ENCODE assay signal across 30 cellular contexts in the genomic region with DNA sequence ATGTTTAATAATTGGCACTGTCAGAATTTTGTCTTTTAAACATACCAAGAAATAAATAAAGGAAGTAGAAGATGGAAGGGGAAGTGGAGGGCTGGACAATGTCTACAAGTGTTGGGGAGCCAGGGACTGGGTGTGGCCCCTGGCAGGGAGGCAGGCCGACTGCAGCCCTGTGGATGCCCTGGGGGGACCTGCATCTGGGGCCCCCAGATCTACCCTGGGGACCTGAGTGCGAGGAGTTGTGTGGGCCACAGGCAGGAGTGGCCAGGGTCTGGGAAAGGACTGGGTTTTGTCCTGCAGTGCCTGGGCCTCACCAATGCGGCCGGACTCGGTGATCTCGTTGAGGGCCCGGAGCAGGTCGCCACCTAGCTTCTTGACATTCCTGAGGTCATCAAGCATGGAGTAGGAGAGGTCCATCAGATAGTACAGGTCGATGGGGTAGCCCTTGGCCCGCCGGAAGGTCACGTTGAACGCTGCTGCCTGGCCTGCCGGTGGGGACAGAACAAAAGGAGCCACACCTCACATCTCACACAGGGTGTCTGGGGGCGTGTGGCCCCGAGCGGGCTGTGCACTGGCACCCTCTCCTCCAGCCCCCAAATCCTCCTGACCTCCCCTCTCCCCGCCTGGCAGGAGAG. TPM values are rescaled to one million over a fixed set of nuclear protein-coding genes. Genes with fewer than 3 reads are reported as not detected.
DNase-seq lines count a peak whose midpoint lies in the region; ATAC-seq, FAIRE-seq and TF ChIP-seq lines count a peak whose summit lies in the region.
"Had no signal": no experiment of that assay in that cellular context is flagged by ENCODE, and none has a peak within 500 bp of the region (broad histone marks: within the 10 kb centered on the region; RNA-seq: fewer than 3 reads in every experiment).

No MANE protein-coding gene starts in this region.

- no TSS peak for BruUV-seq in K562 (replicated peaks; lab: Mats Ljungman, UMichigan)

- in situ Hi-C loops in K562 (cut with MboI), result no loop called here

- POLR2A ChIA-PET in activated CD4-positive, alpha-beta T cell treated with anti-CD3 and anti-CD28 coated beads for 36 hours (lab: Charles Lee), result no interaction called here
- POLR2A ChIA-PET in K562 (lab: Yijun Ruan, JAX), result interaction anchor here (0.6 to 0.9 kb wide), 2 partner anchors 99 to 102 kb away, joined by 3 to 5 read pairs; a partner anchor contains a TSS

- no peak for TF ChIP-seq EP300 in K562 (IDR thresholded peaks at IDR 0.05; ENCODE audit: low read length)

- TF ChIP-seq CTCF in CD14-positive monocyte (IDR thresholded peaks at IDR 0.05) (no peak), K562 (IDR thresholded peaks at IDR 0.05 in 2 of 3, conservative IDR thresholded peaks at IDR 0.05 in 1 of 3; ENCODE audit: insufficient read depth in 2 of 3, low read depth in 1 of 3, low read length in 3 of 3) (no peak), lower lobe of right lung (IDR thresholded peaks at IDR 0.05) (no peak)

- no peak overlapping the region for H3K27ac ChIP-seq in K562 (ENCODE audit: extremely low read depth, low read depth, low read length)
- H3K27ac ChIP-seq in lower lobe of right lung, result no peak overlapping the region
- H3K27ac ChIP-seq: adrenal gland, foreskin keratinocyte, hepatocyte, Peyer's patch, psoas muscle, SJSA1, VCaP had no signal

- no peaks in the 10 kb centered on the region for H3K27me3 Mint-ChIP-seq in activated CD4-positive, alpha-beta T cell treated with anti-CD3 and anti-CD28 coated beads for 36 hours
- H3K27me3 Mint-ChIP-seq in CD14-positive monocyte (ENCODE audit: low read depth in 3 of 3), result peaks cover 0 to 3% (median 0%) of the 10 kb centered on the region in 3 donors
- H3K27me3 Mint-ChIP-seq: T-helper 17 cell had no signal

- H3K9me3 ChIP-seq in K562 (replicated peaks; ENCODE audit: control insufficient read depth, insufficient read depth, low read depth, low read length) (peaks cover 12% of the 10 kb centered on the region), lower lobe of right lung (no peaks in the 10 kb centered on the region)
- H3K9me3 ChIP-seq: adrenal gland, Peyer's patch, psoas muscle had no signal

- peak overlapping the region in 1 of 2 experiments; percentile 31; a peak in 1 of 4 replicates for H3K9ac ChIP-seq in K562 (ENCODE audit: insufficient read depth in 1 of 2, low read depth in 2 of 2, low read length in 2 of 2)

- intact Hi-C loops in activated CD4-positive, alpha-beta T cell treated with anti-CD3 and anti-CD28 coated beads for 36 hours (cut with DNase I, micrococcal nuclease), result no loop called here
- intact Hi-C loops in CD14-positive monocyte (cut with micrococcal nuclease) (no loop called here), K562 (cut with micrococcal nuclease) (no loop called here), lower lobe of right lung (cut with DNase I) (no loop called here)

- H3K36me3 Mint-ChIP-seq in activated CD4-positive, alpha-beta T cell treated with anti-CD3 and anti-CD28 coated beads for 36 hours (ENCODE audit: low read depth), result peaks cover 63% of the 10 kb centered on the region
- H3K36me3 Mint-ChIP-seq in CD14-positive monocyte, result peaks cover 64 to 97% of the 10 kb centered on the region in 2 donors
- H3K36me3 Mint-ChIP-seq: type B pancreatic cell had no signal

- WGBS in K562 (ENCODE audit: insufficient coverage, low coverage, missing lambda C conversion rate), result 20% methylated on average over 18 of the region's 18 CpGs

- H3K36me3 ChIP-seq in K562 (ENCODE audit: control insufficient read depth, insufficient read depth, low read length), result no peaks in the 10 kb centered on the region; the same call in 2 of the 3 replicates
- peaks cover 54% of the 10 kb centered on the region for H3K36me3 ChIP-seq in lower lobe of right lung

- peaks cover 47 to 81% of the 10 kb centered on the region in 2 experiments for H3K27me3 ChIP-seq in K562 (ENCODE audit: control insufficient read depth in 2 of 2, insufficient read depth in 2 of 2, low read length in 2 of 2)
- no peaks in the 10 kb centered on the region for H3K27me3 ChIP-seq in lower lobe of right lung (ENCODE audit: low read depth)
- H3K27me3 ChIP-seq: Peyer's patch, SJSA1 had no signal

- H3K9me3 Mint-ChIP-seq in activated CD4-positive, alpha-beta T cell treated with anti-CD3 and anti-CD28 coated beads for 36 hours (ENCODE audit: low read depth), result no peaks in the 10 kb centered on the region
- peaks cover 0 to 1% (median 0%) of the 10 kb centered on the region in 7 donors for H3K9me3 Mint-ChIP-seq in CD14-positive monocyte
- H3K9me3 Mint-ChIP-seq: type B pancreatic cell had no signal

- H2AFZ ChIP-seq in K562 (ENCODE audit: low read depth, low read length), result no peak overlapping the region
- H2AFZ ChIP-seq: hepatocyte had no signal

- H3K79me2 ChIP-seq in K562 (ENCODE audit: control insufficient read depth, insufficient read depth, low read length), result no peaks in the 10 kb centered on the region
- H3K79me2 ChIP-seq: hepatocyte had no signal

- H3K4me3 ChIP-seq in K562 (no peak overlapping the region), lower lobe of right lung (no peak overlapping the region)
- H3K4me3 ChIP-seq: adrenal gland, hepatocyte, lung, Peyer's patch, psoas muscle, SJSA1 had no signal

- peak overlapping the region; percentile 19 for H3K27ac Mint-ChIP-seq in activated CD4-positive, alpha-beta T cell treated with anti-CD3 and anti-CD28 coated beads for 36 hours
- H3K27ac Mint-ChIP-seq in CD14-positive monocyte, result peak overlapping the region; percentile 58 to 75 (median 72)
- H3K27ac Mint-ChIP-seq: type B pancreatic cell had no signal

- no peak for FAIRE-seq in K562 (lab: Jason Lieb, UNC)
- FAIRE-seq: A204.1, colon, H54 had no signal

- H4K20me1 ChIP-seq in K562 (replicated peaks; ENCODE audit: control insufficient read depth, insufficient read depth, low read length), result peaks cover 6% of the 10 kb centered on the region

- H3K4me1 Mint-ChIP-seq in activated CD4-positive, alpha-beta T cell treated with anti-CD3 and anti-CD28 coated beads for 36 hours, result peaks cover 14% of the 10 kb centered on the region
- peaks cover 60% of the 10 kb centered on the region for H3K4me1 Mint-ChIP-seq in CD14-positive monocyte

- TF ChIP-seq RAD21 in K562 (CRISPR knock-in tag; conservative IDR thresholded peaks at IDR 0.05 in 1 of 2, IDR thresholded peaks at IDR 0.05 in 1 of 2), result no peak

- CTCF ChIA-PET in activated CD4-positive, alpha-beta T cell treated with anti-CD3 and anti-CD28 coated beads for 36 hours (lab: Charles Lee), result no interaction called here
- CTCF ChIA-PET in K562 (lab: Yijun Ruan, JAX; ENCODE audit: low intra/inter-chr PET ratio), result no interaction called here

- ATAC-seq in activated CD4-positive, alpha-beta T cell treated with anti-CD3 and anti-CD28 coated beads for 36 hours, result no peak
- no peak for ATAC-seq in K562
- ATAC-seq in lower lobe of right lung, result peak in 1 of 2 donors; percentile 29
- ATAC-seq in GM18502 (IDR thresholded peaks at IDR 0.05; ENCODE audit: poor library complexity, unreplicated experiment), result no peak
- ATAC-seq in GM21515 (IDR thresholded peaks at IDR 0.05; ENCODE audit: unreplicated experiment), result no peak
- ATAC-seq: esophagus mucosa, foreskin keratinocyte, psoas muscle, T-helper 17 cell had no signal

- H3K4me1 ChIP-seq in K562 (replicated peaks in 1 of 2; ENCODE audit: control insufficient read depth in 2 of 2, insufficient read depth in 2 of 2, low read length in 2 of 2) (peaks cover 9 to 75% of the 10 kb centered on the region in 2 experiments; a peak in 3 of 5 replicates), lower lobe of right lung (peaks cover 29% of the 10 kb centered on the region)
- H3K4me1 ChIP-seq: adrenal gland, foreskin keratinocyte, psoas muscle had no signal

- no peak overlapping the region for H3K4me2 ChIP-seq in K562 (ENCODE audit: insufficient read depth, low read length)
- H3K4me2 ChIP-seq: hepatocyte had no signal

- no peaks in the 10 kb centered on the region for H3K9me1 ChIP-seq in K562 (ENCODE audit: control insufficient read depth, insufficient read depth, low read length)

- no peak for TF ChIP-seq POLR2A in K562 (conservative IDR thresholded peaks at IDR 0.05)

- H3K4me3 Mint-ChIP-seq in activated CD4-positive, alpha-beta T cell treated with anti-CD3 and anti-CD28 coated beads for 36 hours, result no peak overlapping the region
- H3K4me3 Mint-ChIP-seq in CD14-positive monocyte, result no peak overlapping the region
- H3K4me3 Mint-ChIP-seq: T-helper 17 cell, type B pancreatic cell had no signal

- no peak for DNase-seq in activated CD4-positive, alpha-beta T cell treated with anti-CD3 and anti-CD28 coated beads for 36 hours
- no peak for DNase-seq in activated CD4-positive, alpha-beta T cell treated with anti-CD3 and anti-CD28 coated beads for 1 hour
- no peak for DNase-seq in CD14-positive monocyte (ENCODE audit: low spot score)
- no peak for DNase-seq in K562 (ENCODE audit: extremely low read depth in 1 of 4, low spot score in 3 of 4)
- peak; percentile 61 for DNase-seq in lower lobe of right lung
- no peak for DNase-seq in SKM-1 treated with dmso at 0.1 percent for 144 hours (lab: John Stamatoyannopoulos, UW; ENCODE audit: unreplicated experiment)
- DNase-seq: activated CD4-positive, alpha-beta T cell treated with anti-CD3 and anti-CD28 coated beads, Interleukin-2, amount 50 U/mL, for 1 hour; activated CD8-positive, alpha-beta memory T cell treated with anti-CD3 and anti-CD28 coated beads, Interleukin-2, amount 50 U/mL, for 4 hours; activated gamma-delta T cell; adrenal gland; AML-193; DMS79 treated with DMSO at 0.1 percent for 48 hours; foreskin keratinocyte; NCI-H524; nucleus accumbens; Peyer's patch; T-helper 17 cell had no signal

RNA-seq across cellular contexts. Expression of a gene that starts 17.5 kb away (rescaled TPM):
- 100 to 1,000 TPM; 217 to 250 TPM for total RNA-seq in activated CD4-positive, alpha-beta T cell treated with anti-CD3 and anti-CD28 coated beads for 36 hours
- polyA plus RNA-seq in CD14-positive monocyte, result 1,000 to 10,000 TPM; 1,470 to 1,628 TPM
- 0.69 and 1.4 TPM in 2 replicates for total RNA-seq in K562 (2011; cell fraction: chromatin; rRNA removed; ENCODE audit: low replicate concordance)
- 1.0 and 1.3 TPM in 2 replicates for total RNA-seq in K562 (2011; cell fraction: nucleolus; rRNA removed)
- 0.23 and 0.29 TPM in 2 replicates for total RNA-seq in K562 (2011; cell fraction: nucleoplasm; rRNA removed)
- total RNA-seq in K562 (2014; rRNA removed), result 0.78 and 1.0 TPM in 2 replicates
- 0.07 and 0.22 TPM in 2 replicates for total RNA-seq in K562 (2014; rRNA removed; fragmentation: Illumina TruSeq; extraction: Trizol)
- 0.49 and 0.51 TPM in 2 replicates for total RNA-seq in K562 (2015; rRNA removed; fragmentation: Illumina TruSeq; extraction: Trizol)
- 1.2 and 1.3 TPM in 2 replicates for total RNA-seq in K562 (2021)
- 0.20 and 1.6 TPM in 2 replicates for polyA plus RNA-seq in K562 (2011; rRNA removed)
- 0.33 and 1.3 TPM in 2 replicates for polyA plus RNA-seq in K562 (2011; cell fraction: cytosol; rRNA removed)
- 2.0 and 3.1 TPM in 2 replicates for polyA plus RNA-seq in K562 (2011; cell fraction: nucleus; rRNA removed)
- 0.77 and 5.1 TPM in 2 replicates for polyA plus RNA-seq in K562 (2012)
- 0.24 and 0.25 TPM in 2 replicates for polyA plus RNA-seq in K562 (2014; fragmentation: Illumina TruSeq; extraction: Trizol)
- polyA plus RNA-seq in K562 (2014; fragmentation: Nextera tagmentation; extraction: Ambion mirVana), result not detected
- 0.57 and 0.60 TPM in 2 replicates for polyA plus RNA-seq in K562 (2014; rRNA removed)
- 0.04 and 0.57 TPM in 2 replicates for polyA minus RNA-seq in K562 (2011; rRNA and poly(A)+ RNA removed)
- polyA minus RNA-seq in K562 (2011; cell fraction: cytosol; rRNA and poly(A)+ RNA removed), result 1.0 and 4.8 TPM in 2 replicates
- polyA minus RNA-seq in K562 (2011; cell fraction: nucleus; rRNA and poly(A)+ RNA removed), result 0.27 and 1.8 TPM in 2 replicates
- 468 TPM for total RNA-seq in lower lobe of right lung
- total RNA-seq: HT-29 had no signal

RNA-seq across cellular contexts. Expression of a gene that starts 29.7 kb away (rescaled TPM):
- 10 to 100 TPM; 34.8 to 44.3 TPM for total RNA-seq in activated CD4-positive, alpha-beta T cell treated with anti-CD3 and anti-CD28 coated beads for 36 hours
- polyA plus RNA-seq in CD14-positive monocyte (100 to 1,000 TPM; 206 to 238 TPM), K562 (2011; rRNA removed) (92.4 and 138 TPM in 2 replicates), K562 (2014; fragmentation: Illumina TruSeq; extraction: Trizol) (77.0 and 77.8 TPM in 2 replicates), K562 (2014; fragmentation: Nextera tagmentation; extraction: Ambion mirVana) (1 to 10 TPM; 5.0 to 9.2 TPM), K562 (2014; rRNA removed) (82.4 and 86.9 TPM in 2 replicates)
- 109 and 139 TPM in 2 replicates for total RNA-seq in K562 (2011; cell fraction: chromatin; rRNA removed; ENCODE audit: low replicate concordance)
- 131 and 151 TPM in 2 replicates for total RNA-seq in K562 (2011; cell fraction: nucleolus; rRNA removed)
- total RNA-seq in K562 (2011; cell fraction: nucleoplasm; rRNA removed), result 146 and 174 TPM in 2 replicates
- total RNA-seq in K562 (2014; rRNA removed) (85.4 and 97.6 TPM in 2 replicates), K562 (2014; rRNA removed; fragmentation: Illumina TruSeq; extraction: Trizol) (65.7 and 66.2 TPM in 2 replicates), K562 (2015; rRNA removed; fragmentation: Illumina TruSeq; extraction: Trizol) (92.9 and 98.7 TPM in 2 replicates), K562 (2021) (99.3 and 99.5 TPM in 2 replicates), lower lobe of right lung (209 TPM)
- polyA plus RNA-seq in K562 (2011; cell fraction: cytosol; rRNA removed), result 79.9 and 115 TPM in 2 replicates
- polyA plus RNA-seq in K562 (2011; cell fraction: nucleus; rRNA removed), result 69.1 and 123 TPM in 2 replicates
- 77.4 and 167 TPM in 2 replicates for polyA plus RNA-seq in K562 (2012)
- 54.1 and 70.2 TPM in 2 replicates for polyA minus RNA-seq in K562 (2011; rRNA and poly(A)+ RNA removed)
- 69.1 and 114 TPM in 2 replicates for polyA minus RNA-seq in K562 (2011; cell fraction: cytosol; rRNA and poly(A)+ RNA removed)
- polyA minus RNA-seq in K562 (2011; cell fraction: nucleus; rRNA and poly(A)+ RNA removed), result 17.4 and 40.2 TPM in 2 replicates

RNA-seq across cellular contexts. Expression of a gene that starts 36.7 kb away (rescaled TPM):
- total RNA-seq in activated CD4-positive, alpha-beta T cell treated with anti-CD3 and anti-CD28 coated beads for 36 hours, result 10 to 100 TPM; 60.8 to 68.8 TPM
- 1 to 10 TPM; 7.5 to 9.0 TPM for polyA plus RNA-seq in CD14-positive monocyte
- 18.9 and 29.0 TPM in 2 replicates for total RNA-seq in K562 (2011; cell fraction: chromatin; rRNA removed; ENCODE audit: low replicate concordance)
- 22.8 and 25.7 TPM in 2 replicates for total RNA-seq in K562 (2011; cell fraction: nucleolus; rRNA removed)
- 14.8 and 16.0 TPM in 2 replicates for total RNA-seq in K562 (2011; cell fraction: nucleoplasm; rRNA removed)
- total RNA-seq in K562 (2014; rRNA removed), result 65.2 and 66.8 TPM in 2 replicates
- total RNA-seq in K562 (2014; rRNA removed; fragmentation: Illumina TruSeq; extraction: Trizol), result 11.2 and 14.8 TPM in 2 replicates
- total RNA-seq in K562 (2015; rRNA removed; fragmentation: Illumina TruSeq; extraction: Trizol), result 18.5 and 20.3 TPM in 2 replicates
- 71.2 and 75.5 TPM in 2 replicates for total RNA-seq in K562 (2021)
- polyA plus RNA-seq in K562 (2011; rRNA removed), result 13.5 and 16.5 TPM in 2 replicates
- polyA plus RNA-seq in K562 (2011; cell fraction: cytosol; rRNA removed), result 14.3 and 38.6 TPM in 2 replicates
- polyA plus RNA-seq in K562 (2011; cell fraction: nucleus; rRNA removed), result 10.2 and 19.3 TPM in 2 replicates
- 34.2 and 36.9 TPM in 2 replicates for polyA plus RNA-seq in K562 (2012)
- polyA plus RNA-seq in K562 (2014; fragmentation: Illumina TruSeq; extraction: Trizol), result 8.2 and 18.9 TPM in 2 replicates
- polyA plus RNA-seq in K562 (2014; fragmentation: Nextera tagmentation; extraction: Ambion mirVana), result 1 to 10 TPM; 1.2 to 1.8 TPM
- 54.4 and 60.2 TPM in 2 replicates for polyA plus RNA-seq in K562 (2014; rRNA removed)
- 16.0 and 22.8 TPM in 2 replicates for polyA minus RNA-seq in K562 (2011; rRNA and poly(A)+ RNA removed)
- polyA minus RNA-seq in K562 (2011; cell fraction: cytosol; rRNA and poly(A)+ RNA removed), result 25.3 and 31.3 TPM in 2 replicates
- polyA minus RNA-seq in K562 (2011; cell fraction: nucleus; rRNA and poly(A)+ RNA removed), result 3.8 and 5.3 TPM in 2 replicates
- total RNA-seq in lower lobe of right lung, result 15.7 TPM

Comparison
In these comparisons a context has a peak if more than half of its experiments do, and no peak if none do; other contexts are left out.
1. RNA of a gene that starts 17.5 kb away (total RNA-seq): 468 TPM in lower lobe of right lung (single experiment) and 217 to 250 TPM in activated CD4-positive, alpha-beta T cell treated with anti-CD3 and anti-CD28 coated beads for 36 hours; 0.07 to 1.4 TPM in K562; every median in the first group is over 10 times any median in the second.